ENCODE assay signal across 8 cellular contexts in genomic region chr16:2126928-2127556, GRCh38. TPM values are rescaled to one million over a fixed set of nuclear protein-coding genes. Genes with fewer than 3 reads are reported as not detected.
DNase-seq lines count a peak whose midpoint lies in the region; ATAC-seq, FAIRE-seq and TF ChIP-seq lines count a peak whose summit lies in the region.
"Not testable (repeated sequence)": the region's sequence is repeated elsewhere in the genome, so short reads cannot be mapped to it uniquely, and the experiment has no call there.

No MANE protein-coding gene starts in this region.

- BruUV-seq in Panc1 (replicated peaks; lab: Mats Ljungman, UMichigan) = not testable (repeated sequence)

- POLR2A ChIA-PET in Panc1 (lab: Charles Lee) = interaction anchor here (0.7 kb wide), 1 partner anchor 344 kb away, joined by 3 read pairs; no protein-coding TSS in a partner anchor

- H3K9ac ChIP-seq in astrocyte (ENCODE audit: low read length) = peak overlapping the region; percentile 18
- H3K9ac ChIP-seq in skeletal muscle tissue (ENCODE audit: low read depth in 1 of 3, low read length in 3 of 3) = peak overlapping the region; percentile 51 to 87 (median 53)

- 46 to 68% methylated on average over 31 of the region's 31 CpGs for WGBS in esophagus, 2 donors
- 90% methylated on average over 28 of the region's 31 CpGs; no CpG with 5 or more reads in 1 of the 2 donors for WGBS in transverse colon (ENCODE audit: low coverage in 1 of 2), 2 donors

- in situ Hi-C loops in Panc1 (cut with HindIII; ENCODE audit: low pct_unique_long_range_greater_than_20kb, low sequenced_read_pairs) = not testable (repeated sequence)
- in situ Hi-C loops in transverse colon (cut with MboI; ENCODE audit: low pct_ligation_motif_present in 1 of 4, low pct_unique_long_range_greater_than_20kb in 1 of 4, low sequenced_read_pairs in 3 of 4) = loop anchor here in 1 of 4 donors (25.0 kb wide), 1 partner anchor 115 kb away; the partner anchor contains the start of genes NPW and ZNF598

- H3K9me3 Mint-ChIP-seq in CD4-positive, CD25-positive, alpha-beta regulatory T cell; astrocyte (ENCODE audit: unreplicated experiment); natural killer cell: not testable (repeated sequence)

- FAIRE-seq in astrocyte (lab: Jason Lieb, UNC) = not testable (repeated sequence)

- DNase-seq in CD4-positive, CD25-positive, alpha-beta regulatory T cell = peak in 1 of 3 donors; percentile 26
- not testable (repeated sequence) for DNase-seq in Panc1 (ENCODE audit: low read depth, low spot score); astrocyte (ENCODE audit: low read depth); natural killer cell
- DNase-seq in left colon (peak; percentile 48 to 70), transverse colon (peak; percentile 19)

- peak overlapping the region; percentile 52 for H3K4me2 ChIP-seq in astrocyte (ENCODE audit: low read length)

- H3K4me3 Mint-ChIP-seq in CD4-positive, CD25-positive, alpha-beta regulatory T cell = peak overlapping the region; percentile 12 to 78 (median 34)
- H3K4me3 Mint-ChIP-seq in astrocyte (ENCODE audit: unreplicated experiment) (peak overlapping the region; percentile 35), natural killer cell (peak overlapping the region; percentile 31)

- H3K4me1 ChIP-seq in CD4-positive, CD25-positive, alpha-beta regulatory T cell (ENCODE audit: control insufficient read depth, insufficient read depth, low read length, poor library complexity, severe bottlenecking) = not testable (repeated sequence)
- H3K4me1 ChIP-seq in Panc1 (ENCODE audit: control insufficient read depth, insufficient read depth, low read length) (peaks cover 41% of the 10 kb centered on the region), astrocyte (ENCODE audit: insufficient read depth, low read length) (peaks cover 44% of the 10 kb centered on the region), esophagus (ENCODE audit: control insufficient read depth in 2 of 2, insufficient read depth in 2 of 2, low read length in 1 of 2) (peaks cover 8 to 36% of the 10 kb centered on the region in 2 donors), skeletal muscle tissue (ENCODE audit: control insufficient read depth in 3 of 3, insufficient read depth in 3 of 3, low read length in 3 of 3) (peaks cover 57 to 75% (median 69%) of the 10 kb centered on the region in 3 donors), transverse colon (peaks cover 24 to 82% (median 57%) of the 10 kb centered on the region in 4 donors)

- not testable (repeated sequence) for H3K9me3 ChIP-seq in CD4-positive, CD25-positive, alpha-beta regulatory T cell (ENCODE audit: control insufficient read depth in 2 of 2, low read length in 2 of 2); Panc1 (ENCODE audit: control insufficient read depth, insufficient read depth, low read depth, low read length); astrocyte (ENCODE audit: insufficient read depth, low read depth, low read length); esophagus (ENCODE audit: control insufficient read depth in 2 of 2, insufficient read depth in 1 of 2, low read depth in 1 of 2, low read length in 1 of 2); skeletal muscle tissue (ENCODE audit: control insufficient read depth in 3 of 3, low read length in 3 of 3); transverse colon

- H3K36me3 Mint-ChIP-seq in CD4-positive, CD25-positive, alpha-beta regulatory T cell; astrocyte (ENCODE audit: low read depth, unreplicated experiment); natural killer cell: not testable (repeated sequence)

- peaks cover 63% of the 10 kb centered on the region for H3K79me2 ChIP-seq in astrocyte (ENCODE audit: insufficient read depth, low read length)

- TF ChIP-seq POLR2A in transverse colon (IDR thresholded peaks at IDR 0.05) = not testable (repeated sequence)

- peak; percentile 79 for TF ChIP-seq EP300 in transverse colon (IDR thresholded peaks at IDR 0.05; ENCODE audit: low read depth)

- H3K27ac Mint-ChIP-seq in CD4-positive, CD25-positive, alpha-beta regulatory T cell = peak overlapping the region in 1 of 3 donors; percentile 46
- not testable (repeated sequence) for H3K27ac Mint-ChIP-seq in astrocyte (ENCODE audit: unreplicated experiment); natural killer cell

- not testable (repeated sequence) for H3K4me3 ChIP-seq in CD4-positive, CD25-positive, alpha-beta regulatory T cell (ENCODE audit: low read depth, low read length); Panc1 (ENCODE audit: low read depth in 2 of 2, low read length in 2 of 2); astrocyte (ENCODE audit: insufficient read depth, low read depth, low read length); esophagus (ENCODE audit: low read depth in 1 of 2, low read length in 2 of 2)
- H3K4me3 ChIP-seq in skeletal muscle tissue (ENCODE audit: low read length in 3 of 3) (peak overlapping the region; percentile 23 to 67 (median 35)), transverse colon (peak overlapping the region in 1 of 4 donors; percentile 4)

- H2AFZ ChIP-seq in astrocyte (ENCODE audit: low read depth, low read length) = not testable (repeated sequence)

- H3K36me3 ChIP-seq in CD4-positive, CD25-positive, alpha-beta regulatory T cell (ENCODE audit: control insufficient read depth, insufficient read depth, low read length); Panc1 (ENCODE audit: control insufficient read depth, insufficient read depth, low read length); astrocyte (ENCODE audit: insufficient read depth, low read length); esophagus (ENCODE audit: control insufficient read depth in 2 of 2, insufficient read depth in 2 of 2, low read length in 1 of 2); skeletal muscle tissue (ENCODE audit: control insufficient read depth in 3 of 3, insufficient read depth in 3 of 3, low read length in 3 of 3); transverse colon: not testable (repeated sequence)

- H3K4me1 Mint-ChIP-seq in CD4-positive, CD25-positive, alpha-beta regulatory T cell = peaks cover 0 to 28% (median 5%) of the 10 kb centered on the region in 4 donors
- H3K4me1 Mint-ChIP-seq in astrocyte (ENCODE audit: low read depth, unreplicated experiment) = peaks cover 15% of the 10 kb centered on the region
- H3K4me1 Mint-ChIP-seq in natural killer cell = peaks cover 10 to 20% of the 10 kb centered on the region in 2 donors

- not testable (repeated sequence) for H3K27ac ChIP-seq in CD4-positive, CD25-positive, alpha-beta regulatory T cell (ENCODE audit: insufficient read depth, low read length, poor library complexity, severe bottlenecking); astrocyte (ENCODE audit: low read depth, low read length)
- H3K27ac ChIP-seq in Panc1 (ENCODE audit: low read length) = peak overlapping the region; percentile 91
- peak overlapping the region; percentile 84 to 91 for H3K27ac ChIP-seq in esophagus (ENCODE audit: low read depth in 2 of 2, low read length in 1 of 2)
- H3K27ac ChIP-seq in skeletal muscle tissue (ENCODE audit: low read depth, low read length) = peak overlapping the region; percentile 90
- H3K27ac ChIP-seq in transverse colon = peak overlapping the region; percentile 92 to 98 (median 94)

- not testable (repeated sequence) for ATAC-seq in CD4-positive, CD25-positive, alpha-beta regulatory T cell (ENCODE audit: low read depth in 2 of 2); Panc1; left colon
- ATAC-seq in natural killer cell = peak in 1 of 3 donors; percentile 14

- H3K27me3 ChIP-seq in CD4-positive, CD25-positive, alpha-beta regulatory T cell (ENCODE audit: control insufficient read depth, insufficient read depth, low read length); Panc1 (ENCODE audit: control insufficient read depth, insufficient read depth, low read length); astrocyte (ENCODE audit: insufficient read depth, low read length); esophagus (ENCODE audit: control insufficient read depth in 1 of 2, insufficient read depth in 2 of 2, low read length in 2 of 2); skeletal muscle tissue (ENCODE audit: control insufficient read depth in 3 of 3, insufficient read depth in 3 of 3, low read length in 3 of 3); transverse colon: not testable (repeated sequence)

- intact Hi-C loops in Panc1 (cut with micrococcal nuclease; ENCODE audit: unreplicated experiment); left colon (cut with DNase I, micrococcal nuclease); natural killer cell (cut with micrococcal nuclease); transverse colon (cut with DNase I; ENCODE audit: low total_unique reads): not testable (repeated sequence)

- CTCF ChIA-PET in Panc1 (lab: Charles Lee) = not testable (repeated sequence)

- TF ChIP-seq CTCF in Panc1 (IDR thresholded peaks at IDR 0.05); astrocyte (IDR thresholded peaks at IDR 0.05; ENCODE audit: insufficient read depth, low read depth, low read length); natural killer cell (IDR thresholded peaks at IDR 0.05); transverse colon (IDR thresholded peaks at IDR 0.05): not testable (repeated sequence)

- not testable (repeated sequence) for H3K27me3 Mint-ChIP-seq in CD4-positive, CD25-positive, alpha-beta regulatory T cell; astrocyte (ENCODE audit: low read depth, unreplicated experiment); natural killer cell (ENCODE audit: low read depth in 2 of 2)

- H4K20me1 ChIP-seq in astrocyte (ENCODE audit: insufficient read depth, low read length) = not testable (repeated sequence)

RNA-seq across cellular contexts. Expression of gene PKD1, which starts 8.7 kb away (rescaled TPM):
- 86.1 TPM for total RNA-seq in CD4-positive, CD25-positive, alpha-beta regulatory T cell
- 1 to 10 TPM; 1.4 to 4.4 (median 2.6) TPM for polyA plus RNA-seq in CD4-positive, CD25-positive, alpha-beta regulatory T cell
- total RNA-seq in Panc1 (2021; ENCODE audit: unreplicated experiment) (279 TPM), astrocyte (112 and 128 TPM in 2 replicates), left colon (10 to 100 TPM; 75.1 to 76.7 TPM), natural killer cell (100 to 1,000 TPM in 1 of 3 donors, 10 to 100 TPM in 2; 87.0 to 105 (median 99.1) TPM), skeletal muscle tissue (88.7 TPM), transverse colon (1,000 to 10,000 TPM in 1 of 4 donors, 100 to 1,000 TPM in 3; 131 to 1,015 (median 289) TPM)
- polyA plus RNA-seq in Panc1 (2012; ENCODE audit: insufficient read length) = 412 TPM
- polyA plus RNA-seq in esophagus = 10 to 100 TPM; 40.5 to 78.0 TPM

RNA-seq across cellular contexts. Expression of gene RAB26, which starts 21.4 kb away (rescaled TPM):
- not detected for total RNA-seq in CD4-positive, CD25-positive, alpha-beta regulatory T cell
- polyA plus RNA-seq in CD4-positive, CD25-positive, alpha-beta regulatory T cell = 1 to 10 TPM in 2 of 4 donors, under 1 TPM in 2; 0.38 to 1.2 (median 0.93) TPM
- total RNA-seq in Panc1 (2021; ENCODE audit: unreplicated experiment) = 92.2 TPM
- polyA plus RNA-seq in Panc1 (2012; ENCODE audit: insufficient read length) = 136 TPM
- 1.2 and 1.4 TPM in 2 replicates for total RNA-seq in astrocyte
- 1 to 10 TPM; 1.1 to 4.7 TPM for polyA plus RNA-seq in esophagus
- total RNA-seq in left colon = 10 to 100 TPM; 24.9 to 27.2 TPM
- total RNA-seq in natural killer cell = under 1 TPM in 2 of 3 donors, not detected in 1; 0.27 to 0.28 TPM
- not detected for total RNA-seq in skeletal muscle tissue
- total RNA-seq in transverse colon = 10 to 100 TPM in 3 of 4 donors, 1 to 10 TPM in 1; 8.3 to 28.4 (median 14.2) TPM

RNA-seq across cellular contexts. Expression of gene TRAF7, which starts 28.5 kb away (rescaled TPM):
- 33.4 TPM for total RNA-seq in CD4-positive, CD25-positive, alpha-beta regulatory T cell
- 1 to 10 TPM; 4.0 to 7.3 (median 4.8) TPM for polyA plus RNA-seq in CD4-positive, CD25-positive, alpha-beta regulatory T cell
- total RNA-seq in Panc1 (2021; ENCODE audit: unreplicated experiment) = 108 TPM
- polyA plus RNA-seq in Panc1 (2012; ENCODE audit: insufficient read length) = 116 TPM
- total RNA-seq in astrocyte = 92.1 and 93.1 TPM in 2 replicates
- polyA plus RNA-seq in esophagus = 10 to 100 TPM; 40.1 to 41.5 TPM
- 10 to 100 TPM; 94.5 to 99.8 TPM for total RNA-seq in left colon
- 10 to 100 TPM; 29.3 to 39.1 (median 37.3) TPM for total RNA-seq in natural killer cell
- total RNA-seq in skeletal muscle tissue = 24.0 TPM
- 10 to 100 TPM; 43.4 to 80.4 (median 63.0) TPM for total RNA-seq in transverse colon
